26 cellular contexts compared by ENCODE assay signal in the genomic region with DNA sequence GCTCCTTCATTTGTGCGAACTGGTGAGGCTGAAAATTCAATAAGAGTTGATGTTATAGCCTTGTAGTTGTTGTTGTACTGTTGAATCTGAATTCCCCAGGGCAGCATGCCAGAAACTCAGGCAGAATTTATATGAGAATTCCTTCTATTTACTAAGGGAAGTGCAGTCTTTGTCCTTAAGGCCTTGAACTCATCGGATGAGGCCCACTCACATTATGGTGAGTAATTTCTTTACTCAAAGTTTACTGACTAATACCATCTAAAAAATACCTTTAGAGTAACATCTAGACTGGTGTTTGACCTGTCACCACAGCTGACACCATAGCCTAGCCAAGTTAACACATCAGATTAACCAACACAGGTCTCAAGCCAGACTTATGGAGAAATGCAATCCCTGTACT. TPM values are rescaled to one million over a fixed set of nuclear protein-coding genes. Genes with fewer than 3 reads are reported as not detected.
DNase-seq lines count a peak whose midpoint lies in the region; ATAC-seq, FAIRE-seq and TF ChIP-seq lines count a peak whose summit lies in the region.
"Had no signal": no experiment of that assay in that cellular context is flagged by ENCODE, and none has a peak within 500 bp of the region (broad histone marks: within the 10 kb centered on the region; RNA-seq: fewer than 3 reads in every experiment).

No MANE protein-coding gene starts in this region.

- H3K36me3 ChIP-seq in mammary epithelial cell (ENCODE audit: insufficient read depth, low read length) (no peaks in the 10 kb centered on the region), breast epithelium (no peaks in the 10 kb centered on the region), endothelial cell of umbilical vein (ENCODE audit: control insufficient read depth in 2 of 2, extremely low read depth in 1 of 2, insufficient read depth in 2 of 2, low read length in 2 of 2) (no peaks in the 10 kb centered on the region)

- H3K9me3 ChIP-seq in mammary epithelial cell (replicated peaks; ENCODE audit: insufficient read depth, low read length) (no peaks in the 10 kb centered on the region), breast epithelium (no peaks in the 10 kb centered on the region), endothelial cell of umbilical vein (replicated peaks; ENCODE audit: control insufficient read depth, insufficient read depth, low read length) (no peaks in the 10 kb centered on the region)
- H3K9me3 ChIP-seq: testis had no signal

- in situ Hi-C loops in mammary epithelial cell (cut with MboI; ENCODE audit: low sequenced_read_pairs in 2 of 2) = no loop called here

- no peak for FAIRE-seq in endothelial cell of umbilical vein (lab: Jason Lieb, UNC)

- H3K79me2 ChIP-seq in mammary epithelial cell (ENCODE audit: insufficient read depth, low read length) (no peaks in the 10 kb centered on the region), endothelial cell of umbilical vein (ENCODE audit: control insufficient read depth, insufficient read depth, low read length) (no peaks in the 10 kb centered on the region)

- ATAC-seq in GM21619 (IDR thresholded peaks at IDR 0.05; ENCODE audit: unreplicated experiment) = no peak
- ATAC-seq: HCT116; Right ventricle myocardium inferior; sciatic nerve; stimulated activated naive CD8-positive, alpha-beta T cell treated with anti-CD3 and anti-CD28 coated beads, Interleukin-15, Interleukin-2, amounts not matched to agents 100 U/mL and 50 U/mL, for 24 hours; WTC11 had no signal

- POLR2A ChIA-PET in endothelial cell of umbilical vein (lab: Charles Lee) = no interaction called here

- no peak overlapping the region for H3K4me2 ChIP-seq in mammary epithelial cell (ENCODE audit: insufficient read depth, low read depth, low read length)
- no peak overlapping the region for H3K4me2 ChIP-seq in endothelial cell of umbilical vein (ENCODE audit: insufficient read depth, low read length)

- H3K27ac ChIP-seq in mammary epithelial cell (ENCODE audit: insufficient read depth, low read depth, low read length) (no peak overlapping the region), breast epithelium (no peak overlapping the region), endothelial cell of umbilical vein (ENCODE audit: insufficient read depth, low read depth, low read length) (no peak overlapping the region)
- H3K27ac ChIP-seq: testis had no signal

- H3K4me3 ChIP-seq in mammary epithelial cell (replicated peaks in 1 of 3; ENCODE audit: insufficient read depth in 1 of 3, low read depth in 2 of 3, low read length in 3 of 3) = no peak overlapping the region
- H3K4me3 ChIP-seq in breast epithelium = no peak overlapping the region
- H3K4me3 ChIP-seq in endothelial cell of umbilical vein (replicated peaks in 1 of 3; ENCODE audit: insufficient read depth in 1 of 3, low read depth in 1 of 3, low read length in 3 of 3) = no peak overlapping the region
- H3K4me3 ChIP-seq: testis had no signal

- H3K9me1 ChIP-seq in endothelial cell of umbilical vein (replicated peaks; ENCODE audit: control insufficient read depth, extremely low read depth, insufficient read depth, low read length) = no peaks in the 10 kb centered on the region

- TF ChIP-seq CTCF in mammary epithelial cell (conservative IDR thresholded peaks at IDR 0.05 in 1 of 2, IDR thresholded peaks at IDR 0.05 in 1 of 2; ENCODE audit: extremely low read depth in 1 of 2, insufficient read depth in 1 of 2, low read depth in 1 of 2, low read length in 2 of 2) (no peak), breast epithelium (IDR thresholded peaks at IDR 0.05) (no peak), endothelial cell of umbilical vein (IDR thresholded peaks at IDR 0.05; ENCODE audit: extremely low read depth in 1 of 2, insufficient read depth in 1 of 2, low read depth in 1 of 2, low read length in 2 of 2) (no peak)

- WGBS in mammary epithelial cell (ENCODE audit: low coverage, missing lambda C conversion rate) = 51% methylated on average over 2 of the region's 2 CpGs

- H4K20me1 ChIP-seq in mammary epithelial cell (ENCODE audit: insufficient read depth, low read length) = no peaks in the 10 kb centered on the region
- H4K20me1 ChIP-seq in endothelial cell of umbilical vein (replicated peaks; ENCODE audit: control insufficient read depth, extremely low read depth, insufficient read depth, low read length) = no peaks in the 10 kb centered on the region

- BruUV-seq in mammary epithelial cell (replicated peaks; lab: Mats Ljungman, UMichigan) = no TSS peak
- no TSS peak for BruUV-seq in endothelial cell of umbilical vein (replicated peaks; lab: Mats Ljungman, UMichigan)

- CTCF ChIA-PET in mammary epithelial cell (lab: Charles Lee; ENCODE audit: low non-redundant PET) (interaction anchor here (0.5 kb wide), 1 partner anchor 47 kb away, joined by 3 read pairs; no protein-coding TSS in a partner anchor), endothelial cell of umbilical vein (lab: Charles Lee) (no interaction called here)

- peak; percentile 74 for DNase-seq in mammary epithelial cell
- no peak for DNase-seq in breast epithelium (ENCODE audit: low spot score in 2 of 2)
- peak; percentile 21 for DNase-seq in endothelial cell of umbilical vein (ENCODE audit: low read depth, low spot score)
- peak; percentile 16 for DNase-seq in left kidney (ENCODE audit: low read depth, low spot score)
- DNase-seq in NCI-H2171 (lab: John Stamatoyannopoulos, UW) = no peak
- no peak for DNase-seq in SKM-1 (lab: John Stamatoyannopoulos, UW; ENCODE audit: unreplicated experiment)
- DNase-seq in SHP77 treated with DMSO at 0.1 percent for 48 hours (lab: John Stamatoyannopoulos, UW) = no peak
- DNase-seq: activated CD4-positive, alpha-beta T cell treated with anti-CD3 and anti-CD28 coated beads, Interleukin-2, amount 50 U/mL, for 4 hours; activated naive CD4-positive, alpha-beta T cell treated with Interleukin-2 at 50 U/mL for 16 hours; amniotic stem cell; CD4-positive, CD25-positive, alpha-beta regulatory T cell; glutamatergic neuron; NCI-H1436 treated with DMSO at 0.1 percent for 48 hours; stimulated activated naive CD8-positive, alpha-beta T cell treated with anti-CD3 and anti-CD28 coated beads, Interleukin-15, Interleukin-2, amounts not matched to agents 100 U/mL and 50 U/mL, for 24 hours; SW 1271; T1000; testis had no signal

- intact Hi-C loops in mammary epithelial cell (cut with micrococcal nuclease) (no loop called here), breast epithelium (cut with DNase I; ENCODE audit: low total_unique reads) (no loop called here), endothelial cell of umbilical vein (cut with micrococcal nuclease) (no loop called here)

- peaks cover 7% of the 10 kb centered on the region for H3K4me1 ChIP-seq in mammary epithelial cell (ENCODE audit: insufficient read depth, low read length)
- no peaks in the 10 kb centered on the region for H3K4me1 ChIP-seq in breast epithelium
- H3K4me1 ChIP-seq in endothelial cell of umbilical vein (ENCODE audit: control insufficient read depth, extremely low read depth, insufficient read depth, low read length) = no peaks in the 10 kb centered on the region
- H3K4me1 ChIP-seq: testis had no signal

- H2AFZ ChIP-seq in mammary epithelial cell (ENCODE audit: low read depth, low read length) (no peak overlapping the region), endothelial cell of umbilical vein (ENCODE audit: low read depth, low read length) (no peak overlapping the region)

- TF ChIP-seq POLR2A in breast epithelium (IDR thresholded peaks at IDR 0.05) (no peak), endothelial cell of umbilical vein (IDR thresholded peaks at IDR 0.05; ENCODE audit: low read depth, low read length) (no peak)

- H3K9ac ChIP-seq in mammary epithelial cell (ENCODE audit: insufficient read depth, low read length) (no peak overlapping the region), endothelial cell of umbilical vein (replicated peaks; ENCODE audit: extremely low read depth, insufficient read depth, low read length) (no peak overlapping the region)

- H3K27me3 ChIP-seq in mammary epithelial cell (ENCODE audit: insufficient read depth, low read length) = no peaks in the 10 kb centered on the region
- no peaks in the 10 kb centered on the region for H3K27me3 ChIP-seq in breast epithelium
- H3K27me3 ChIP-seq in endothelial cell of umbilical vein (ENCODE audit: control insufficient read depth in 2 of 2, insufficient read depth in 2 of 2, low read length in 2 of 2) = no peaks in the 10 kb centered on the region
- H3K27me3 ChIP-seq: testis had no signal

- dilution Hi-C loops in mammary epithelial cell (cut with HindIII; ENCODE audit: low sequenced_read_pairs) = no loop called here
- dilution Hi-C loops in endothelial cell of umbilical vein (cut with MboI; ENCODE audit: extremely low pct_ligation_motif_present, low sequenced_read_pairs) = no loop called here

TF ChIP-seq in endothelial cell of umbilical vein, 7 proteins besides CTCF, POLR2A, EP300 and RAD21:
- TF ChIP-seq JUN (IDR thresholded peaks at IDR 0.05; ENCODE audit: borderline replicate concordance, insufficient read depth, insufficient read length, low read depth) = no peak
- TF ChIP-seq MYC (IDR thresholded peaks at IDR 0.05; ENCODE audit: low read depth, low read length) = no peak
- no peak for TF ChIP-seq GATA2 (IDR thresholded peaks at IDR 0.05; ENCODE audit: insufficient read depth, insufficient read length, low read depth, low read length)
- TF ChIP-seq, protein P1, sequence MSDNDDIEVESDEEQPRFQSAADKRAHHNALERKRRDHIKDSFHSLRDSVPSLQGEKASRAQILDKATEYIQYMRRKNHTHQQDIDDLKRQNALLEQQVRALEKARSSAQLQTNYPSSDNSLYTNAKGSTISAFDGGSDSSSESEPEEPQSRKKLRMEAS (IDR thresholded peaks at IDR 0.05; ENCODE audit: insufficient read depth, insufficient read length) = no peak
- no peak for TF ChIP-seq FOS (IDR thresholded peaks at IDR 0.05; ENCODE audit: borderline replicate concordance, insufficient read depth, low read length)
- no peak for TF ChIP-seq EZH2 (IDR thresholded peaks at IDR 0.05; ENCODE audit: borderline replicate concordance, low read depth, low read length, severe bottlenecking)
- TF ChIP-seq POLR2AphosphoS5 (IDR thresholded peaks at IDR 0.05; ENCODE audit: insufficient read depth, low read depth, low read length) = no peak

RNA-seq across cellular contexts. Expression of a gene that starts 22.9 kb away (rescaled TPM):
- 1 to 10 TPM in 1 of 2 donors, under 1 TPM in 1; 0.28 to 1.2 TPM for total RNA-seq in mammary epithelial cell
- polyA plus RNA-seq in mammary epithelial cell = 0.24 TPM
- not detected for polyA minus RNA-seq in mammary epithelial cell
- under 1 TPM in 1 of 3 donors, not detected in 2; 0.29 TPM for total RNA-seq in breast epithelium
- not detected in 2 replicates for total RNA-seq in endothelial cell of umbilical vein
- polyA plus RNA-seq in endothelial cell of umbilical vein = not detected in 2 replicates
- polyA plus RNA-seq in endothelial cell of umbilical vein (2011; cell fraction: cytosol; rRNA removed) = not detected in 2 replicates
- not detected in 2 replicates for polyA plus RNA-seq in endothelial cell of umbilical vein (2011; cell fraction: nucleus; rRNA removed)
- polyA plus RNA-seq in endothelial cell of umbilical vein (2012) = not detected in 2 replicates
- not detected in 2 replicates for polyA minus RNA-seq in endothelial cell of umbilical vein
- polyA minus RNA-seq in endothelial cell of umbilical vein (2011; cell fraction: cytosol; rRNA and poly(A)+ RNA removed) = not detected
- polyA minus RNA-seq in endothelial cell of umbilical vein (2011; cell fraction: nucleus; rRNA and poly(A)+ RNA removed) = not detected in 2 replicates
- total RNA-seq: A172; CD4-positive, CD25-positive, alpha-beta regulatory T cell; Daoy; posterior vena cava; sciatic nerve; WTC11 had no signal
- polyA plus RNA-seq: urinary bladder had no signal

Comparison
In these comparisons a context has a peak if more than half of its experiments do, and no peak if none do; other contexts are left out.
1. DNase-seq: peak in mammary epithelial cell (single experiment), endothelial cell of umbilical vein (single experiment) and left kidney (single experiment); none in breast epithelium (0 of 2), NCI-H2171 (single experiment), SKM-1 (single experiment) and SHP77 treated with DMSO at 0.1 percent for 48 hours (single experiment).